29 cellular contexts compared by ENCODE assay signal in genomic region chr10:20635545-20635944, GRCh38.
"Had no signal": no experiment of that assay in that cellular context is flagged by ENCODE, and none has a peak within 500 bp of the region (broad histone marks: within the 10 kb centered on the region; RNA-seq: fewer than 3 reads in every experiment).

No MANE protein-coding gene starts in this region.

- H3K4me3 ChIP-seq: esophagus squamous epithelium, heart right ventricle, left ventricle myocardium inferior, lower lobe of right lung, ovary, psoas muscle, right lobe of liver, suprapubic skin, thyroid gland, vagina had no signal

- H3K36me3 ChIP-seq: esophagus squamous epithelium, heart right ventricle, left ventricle myocardium inferior, lower lobe of right lung, ovary, right lobe of liver, suprapubic skin, thyroid gland, vagina had no signal

- H3K27me3 ChIP-seq: esophagus squamous epithelium, heart right ventricle, ovary, right lobe of liver, suprapubic skin, thyroid gland, vagina had no signal

- H3K27ac ChIP-seq: esophagus squamous epithelium, left ventricle myocardium inferior, lower lobe of right lung, ovary, psoas muscle, right lobe of liver, suprapubic skin, thyroid gland, vagina had no signal

- DNase-seq: cortex of kidney; effector memory CD8-positive, alpha-beta T cell; erythroblast; esophagus squamous epithelium; foreskin melanocyte; glutamatergic neuron; heart right ventricle; hippocampal formation; left colon; left ventricle myocardium inferior; lower lobe of right lung; naive thymus-derived CD8-positive, alpha-beta T cell; nephron progenitor cell; occipital lobe; ovary; posterior cingulate gyrus; psoas muscle; retina; right lobe of liver; small intestine; stimulated activated CD4-positive, alpha-beta T cell treated with anti-CD3 and anti-CD28 coated beads, Interleukin-15, amount 100 ng/mL, for 24 hours; stimulated activated CD4-positive, alpha-beta T cell treated with anti-CD3 and anti-CD28 coated beads, Interleukin-2, amount 100 ng/mL, for 48 hours; stimulated activated naive B cell treated with anti-CD40 and anti-IgM and Interleukin-4, amounts not matched to agents 10 μg/mL and 1 μg/mL and 100 μg/mL, for 72 hours; thyroid gland; trophoblast cell had no signal

- ATAC-seq: effector memory CD8-positive, alpha-beta T cell; left colon; lower lobe of right lung; naive thymus-derived CD8-positive, alpha-beta T cell; psoas muscle; right lobe of liver; stimulated activated naive B cell treated with anti-CD40 and anti-IgM and Interleukin-4, amounts not matched to agents 10 μg/mL and 1 μg/mL and 100 μg/mL, for 72 hours had no signal

- FAIRE-seq: endometrium, islet of Langerhans, small intestine had no signal

- H3K9me3 ChIP-seq: esophagus squamous epithelium, heart right ventricle, left ventricle myocardium inferior, lower lobe of right lung, ovary, psoas muscle, right lobe of liver, suprapubic skin, thyroid gland, vagina had no signal

- H3K4me1 ChIP-seq: esophagus squamous epithelium, lower lobe of right lung, psoas muscle, right lobe of liver, suprapubic skin, thyroid gland, vagina had no signal
